Comparison of ENCODE assay signal across 14 cellular contexts in genomic region chr3:188361888-188362287, GRCh38.
A peak's percentile ranks its signal among the peaks of the same experiment; 100 is the strongest.
DNase-seq lines count a peak whose midpoint lies in the region; ATAC-seq, FAIRE-seq and TF ChIP-seq lines count a peak whose summit lies in the region.
"Had no signal": no experiment of that assay in that cellular context is flagged by ENCODE, and none has a peak within 500 bp of the region (broad histone marks: within the 10 kb centered on the region; RNA-seq: fewer than 3 reads in every experiment).

No MANE protein-coding gene starts in this region.

- H3K27me3 ChIP-seq in CD4-positive, CD25-positive, alpha-beta regulatory T cell (ENCODE audit: control insufficient read depth, insufficient read depth, low read length): no peaks in the 10 kb centered on the region
- no peaks in the 10 kb centered on the region for H3K27me3 ChIP-seq in tibial artery

- CTCF ChIA-PET in activated CD8-positive, alpha-beta T cell treated with anti-CD3 and anti-CD28 coated beads for 36 hours (lab: Charles Lee): interaction anchor here (0.8 to 4.4 kb wide), 3 partner anchors 78 to 622 kb away, joined by 3 to 25 read pairs (median 5); no protein-coding TSS in a partner anchor

- H3K4me1 Mint-ChIP-seq in CD4-positive, CD25-positive, alpha-beta regulatory T cell: peaks cover 21 to 51% (median 37%) of the 10 kb centered on the region in 4 donors
- H3K4me1 Mint-ChIP-seq in activated CD8-positive, alpha-beta T cell treated with anti-CD3 and anti-CD28 coated beads for 36 hours (ENCODE audit: low read depth): peaks cover 49% of the 10 kb centered on the region
- H3K4me1 Mint-ChIP-seq in naive thymus-derived CD8-positive, alpha-beta T cell: peaks cover 29 to 75% (median 47%) of the 10 kb centered on the region in 4 donors

- TF ChIP-seq CTCF in 22Rv1 (IDR thresholded peaks at IDR 0.05) (no peak), tibial artery (IDR thresholded peaks at IDR 0.05) (no peak)
- TF ChIP-seq CTCF in activated CD8-positive, alpha-beta T cell treated with anti-CD3 and anti-CD28 coated beads for 36 hours (IDR thresholded peaks at IDR 0.05): no peak

- H3K36me3 Mint-ChIP-seq in CD4-positive, CD25-positive, alpha-beta regulatory T cell: peaks cover 12% of the 10 kb centered on the region
- no peaks in the 10 kb centered on the region for H3K36me3 Mint-ChIP-seq in activated CD8-positive, alpha-beta T cell treated with anti-CD3 and anti-CD28 coated beads for 36 hours (ENCODE audit: low read depth)
- peaks cover 0 to 2% (median 0%) of the 10 kb centered on the region in 3 donors for H3K36me3 Mint-ChIP-seq in naive thymus-derived CD8-positive, alpha-beta T cell
- H3K36me3 Mint-ChIP-seq: mesothelial cell of epicardium had no signal

- no peak for TF ChIP-seq POLR2A in GM18505 (IDR thresholded peaks at IDR 0.05; ENCODE audit: borderline replicate concordance, extremely low read depth, insufficient read depth, insufficient read length)

- no peak overlapping the region for H3K4me3 ChIP-seq in CD4-positive, CD25-positive, alpha-beta regulatory T cell (ENCODE audit: low read depth, low read length)
- no peak overlapping the region for H3K4me3 ChIP-seq in tibial artery

- ATAC-seq in CD4-positive, CD25-positive, alpha-beta regulatory T cell (ENCODE audit: low read depth in 2 of 2): peak; percentile 24 to 25
- peak; percentile 32 for ATAC-seq in activated CD8-positive, alpha-beta T cell treated with anti-CD3 and anti-CD28 coated beads for 36 hours
- peak; percentile 24 to 55 for ATAC-seq in naive thymus-derived CD8-positive, alpha-beta T cell
- no peak for ATAC-seq in GM18505 (IDR thresholded peaks at IDR 0.05; ENCODE audit: unreplicated experiment)

- H3K27ac Mint-ChIP-seq in CD4-positive, CD25-positive, alpha-beta regulatory T cell: peak overlapping the region; percentile 68 to 81 (median 74)
- no peak overlapping the region for H3K27ac Mint-ChIP-seq in activated CD8-positive, alpha-beta T cell treated with anti-CD3 and anti-CD28 coated beads for 36 hours
- peak overlapping the region; percentile 27 to 97 (median 74) for H3K27ac Mint-ChIP-seq in naive thymus-derived CD8-positive, alpha-beta T cell

- H3K4me1 ChIP-seq in CD4-positive, CD25-positive, alpha-beta regulatory T cell (ENCODE audit: control insufficient read depth, insufficient read depth, low read length, poor library complexity, severe bottlenecking): peaks cover 14% of the 10 kb centered on the region
- H3K4me1 ChIP-seq in tibial artery: peaks cover 0 to 99% (median 57%) of the 10 kb centered on the region in 4 donors

- H3K9me3 Mint-ChIP-seq in CD4-positive, CD25-positive, alpha-beta regulatory T cell: no peaks in the 10 kb centered on the region
- H3K9me3 Mint-ChIP-seq in activated CD8-positive, alpha-beta T cell treated with anti-CD3 and anti-CD28 coated beads for 36 hours: no peaks in the 10 kb centered on the region
- peaks cover 0 to 3% (median 0%) of the 10 kb centered on the region in 9 donors for H3K9me3 Mint-ChIP-seq in naive thymus-derived CD8-positive, alpha-beta T cell

- H3K27ac ChIP-seq in 22Rv1 (peak overlapping the region; percentile 35; the same call in 1 of the 2 replicates), tibial artery (peak overlapping the region in 1 of 2 donors; percentile 12)
- H3K27ac ChIP-seq in CD4-positive, CD25-positive, alpha-beta regulatory T cell (ENCODE audit: insufficient read depth, low read length, poor library complexity, severe bottlenecking): no peak overlapping the region

- no peaks in the 10 kb centered on the region for H3K9me3 ChIP-seq in CD4-positive, CD25-positive, alpha-beta regulatory T cell (ENCODE audit: control insufficient read depth in 2 of 2, low read length in 2 of 2)
- H3K9me3 ChIP-seq in tibial artery: no peaks in the 10 kb centered on the region

- no peak for FAIRE-seq in RCC 7860 (lab: Jason Lieb, UNC)

- DNase-seq in CD4-positive, CD25-positive, alpha-beta regulatory T cell: peak in 1 of 3 donors; percentile 16
- DNase-seq in activated CD8-positive, alpha-beta T cell treated with anti-CD3 and anti-CD28 coated beads for 36 hours: peak; percentile 69
- peak in 5 of 10 donors; percentile 16 to 33 (median 25) for DNase-seq in naive thymus-derived CD8-positive, alpha-beta T cell
- DNase-seq in tibial artery: no peak
- DNase-seq in RCC 7860 (ENCODE audit: low spot score): no peak
- DNase-seq in T-helper 1 cell: no peak
- DNase-seq: AML-193, cortex of kidney, NCI-H1694, NCI-H446 treated with DMSO at 0.1 percent for 48 hours, T-helper 9 cell had no signal

- intact Hi-C loops in activated CD8-positive, alpha-beta T cell treated with anti-CD3 and anti-CD28 coated beads for 36 hours (cut with micrococcal nuclease): loop anchor here (2.0 kb wide), 1 partner anchor 39 kb away; no protein-coding TSS in a partner anchor
- intact Hi-C loops in tibial artery (cut with DNase I; ENCODE audit: low total_unique reads): no loop called here

- H3K4me3 Mint-ChIP-seq in CD4-positive, CD25-positive, alpha-beta regulatory T cell: peak overlapping the region in 2 of 4 donors; percentile 36 to 53
- peak overlapping the region; percentile 52 for H3K4me3 Mint-ChIP-seq in activated CD8-positive, alpha-beta T cell treated with anti-CD3 and anti-CD28 coated beads for 36 hours
- H3K4me3 Mint-ChIP-seq in naive thymus-derived CD8-positive, alpha-beta T cell: peak overlapping the region; percentile 2 to 84 (median 72)
- H3K4me3 Mint-ChIP-seq: mesothelial cell of epicardium had no signal

- peaks cover 4% of the 10 kb centered on the region for H3K27me3 Mint-ChIP-seq in CD4-positive, CD25-positive, alpha-beta regulatory T cell
- no peaks in the 10 kb centered on the region for H3K27me3 Mint-ChIP-seq in activated CD8-positive, alpha-beta T cell treated with anti-CD3 and anti-CD28 coated beads for 36 hours
- H3K27me3 Mint-ChIP-seq in naive thymus-derived CD8-positive, alpha-beta T cell: no peaks in the 10 kb centered on the region

- no peaks in the 10 kb centered on the region for H3K36me3 ChIP-seq in CD4-positive, CD25-positive, alpha-beta regulatory T cell (ENCODE audit: control insufficient read depth, insufficient read depth, low read length)
- H3K36me3 ChIP-seq in tibial artery: no peaks in the 10 kb centered on the region

- POLR2A ChIA-PET in activated CD8-positive, alpha-beta T cell treated with anti-CD3 and anti-CD28 coated beads for 36 hours (lab: Charles Lee): interaction anchor here (0.8 kb wide), 1 partner anchor 77 kb away, joined by 3 read pairs; no protein-coding TSS in a partner anchor
- POLR2A ChIA-PET in naive thymus-derived CD8-positive, alpha-beta T cell (lab: Charles Lee): interaction anchor here (0.9 kb wide), 1 partner anchor 622 kb away, joined by 3 read pairs; no protein-coding TSS in a partner anchor
